In genomic region chr3:129533406-129533805, GRCh38 we compare ENCODE assay signal across 25 cellular contexts. TPM values are rescaled to one million over a fixed set of nuclear protein-coding genes. Genes with fewer than 3 reads are reported as not detected.
"Had no signal": no experiment of that assay in that cellular context is flagged by ENCODE, and none has a peak within 500 bp of the region (broad histone marks: within the 10 kb centered on the region; RNA-seq: fewer than 3 reads in every experiment).

No MANE protein-coding gene starts in this region.

- H3K27me3 ChIP-seq: MG63, SJSA1 had no signal

- FAIRE-seq: HTR-8/SVneo had no signal

- H3K27ac ChIP-seq: HL-60, RWPE1, SJSA1, SK-N-MC had no signal

- H3K36me3 ChIP-seq: MG63, SJSA1 had no signal

- DNase-seq: Karpas-422, KG1, MG63, NCI-H1092, NCI-H1105 treated with DMSO at 0.1 percent for 48 hours, NCI-H1417 treated with DMSO at 0.1 percent for 48 hours, NCI-H146, NCI-H187, NCI-H2029, NCI-H2081 treated with DMSO at 0.1 percent for 48 hours, NCI-H2171, NCI-H226, NCI-H446, NCI-H510A, NCI-H524 treated with DMSO at 0.1 percent for 48 hours, NCI-H69, NCI-H774, PC-3, SIG-M5 had no signal

- H3K4me3 ChIP-seq: MG63, SJSA1, SK-N-MC had no signal

- H3K9me3 ChIP-seq: MG63, SJSA1 had no signal

- ATAC-seq: Panc1, PC-3 had no signal

RNA-seq across cellular contexts. Expression of gene RHO, which starts 5.0 kb away (rescaled TPM):
- total RNA-seq: PC-3, SJSA1 had no signal

RNA-seq across cellular contexts. Expression of gene H1-8, which starts 9.6 kb away (rescaled TPM):
- total RNA-seq: PC-3, SJSA1 had no signal
